ENCODE assay signal across 1 cellular context in genomic region chr4:48445704-48446103, GRCh38.
A peak's percentile ranks its signal among the peaks of the same experiment; 100 is the strongest.
TF ChIP-seq lines count a peak whose summit lies in the region.

No MANE protein-coding gene starts in this region.

TF ChIP-seq in GM12878, 131 proteins besides CTCF, POLR2A, EP300 and RAD21:
- TF ChIP-seq ZNF687 (IDR thresholded peaks at IDR 0.05): no peak
- no peak for TF ChIP-seq ASH2L (IDR thresholded peaks at IDR 0.05; ENCODE audit: borderline replicate concordance, low read depth)
- peak; percentile 29; the same call in 1 of the 2 replicates for TF ChIP-seq SMC3 (IDR thresholded peaks at IDR 0.05; ENCODE audit: borderline replicate concordance, low read length)
TF ChIP-seq in GM12878: peak in this region for 1.
